19 cellular contexts compared by ENCODE assay signal in the genomic region with DNA sequence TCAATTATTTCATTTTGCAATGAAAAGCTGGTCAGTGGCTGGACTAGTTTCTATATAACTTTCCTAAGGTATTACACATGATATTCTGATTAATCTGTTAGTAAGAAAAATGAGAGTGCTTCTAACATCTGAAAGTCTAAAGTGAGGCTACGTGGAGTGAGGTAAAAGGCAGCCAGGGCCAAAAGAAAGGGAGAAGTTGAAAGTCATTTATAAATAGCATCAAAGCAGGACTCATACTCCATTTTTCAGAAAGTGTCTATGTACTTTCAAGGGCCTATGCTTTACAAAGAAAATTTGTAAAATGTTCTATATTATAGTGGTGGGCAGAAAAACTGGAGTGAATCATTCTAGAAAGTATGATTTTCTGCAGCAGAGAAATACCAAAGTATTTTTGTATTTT.
DNase-seq lines count a peak whose midpoint lies in the region; ATAC-seq and TF ChIP-seq lines count a peak whose summit lies in the region.
"Had no signal": no experiment of that assay in that cellular context is flagged by ENCODE, and none has a peak within 500 bp of the region (broad histone marks: within the 10 kb centered on the region; RNA-seq: fewer than 3 reads in every experiment).

No MANE protein-coding gene starts in this region.

- intact Hi-C loops in CD14-positive monocyte (cut with micrococcal nuclease), result no loop called here

- no peaks in the 10 kb centered on the region for H3K27me3 Mint-ChIP-seq in activated naive CD4-positive, alpha-beta T cell treated with anti-CD3 and anti-CD28 coated beads, Interleukin-2, amount 50 U/mL, for 24 hours
- no peaks in the 10 kb centered on the region for H3K27me3 Mint-ChIP-seq in CD14-positive monocyte (ENCODE audit: low read depth in 3 of 3)
- H3K27me3 Mint-ChIP-seq in activated naive CD8-positive, alpha-beta T cell, result no peaks in the 10 kb centered on the region
- H3K27me3 Mint-ChIP-seq in T-helper 17 cell, result no peaks in the 10 kb centered on the region

- TF ChIP-seq CTCF in CD14-positive monocyte (IDR thresholded peaks at IDR 0.05), result no peak
- no peak for TF ChIP-seq CTCF in GM13977 (IDR thresholded peaks at IDR 0.05; ENCODE audit: extremely low read depth, insufficient read depth, missing control alignments)

- no peak for DNase-seq in activated naive CD4-positive, alpha-beta T cell treated with Interleukin-2 at 50 U/mL for 16 hours
- DNase-seq in CD14-positive monocyte (ENCODE audit: low spot score) (no peak), GM13977 (ENCODE audit: low spot score) (peak; percentile 13), T-helper 17 cell (no peak), HuH-7.5 (ENCODE audit: low spot score) (no peak)
- DNase-seq: BE2C; CD8-positive, alpha-beta T cell; DND-41; GF-D8; NCI-H1092; NCI-H1694; NCI-H345; NCI-H526 treated with DMSO at 0.1 percent for 48 hours; NK-92 treated with Interleukin-12 subunit alpha and Interleukin-12 subunit beta, amount 100 ng/mL, for 24 hours; PC-3; SK-N-SH had no signal

- in situ Hi-C loops in GM13977 (cut with MboI; ENCODE audit: low pct_unique_long_range_greater_than_20kb, low sequenced_read_pairs, unreplicated experiment), result no loop called here

- no peaks in the 10 kb centered on the region for H3K9me3 Mint-ChIP-seq in activated naive CD4-positive, alpha-beta T cell treated with anti-CD3 and anti-CD28 coated beads, Interleukin-2, amount 50 U/mL, for 24 hours
- peaks cover 0 to 3% (median 2%) of the 10 kb centered on the region in 7 donors for H3K9me3 Mint-ChIP-seq in CD14-positive monocyte
- no peaks in the 10 kb centered on the region for H3K9me3 Mint-ChIP-seq in activated naive CD8-positive, alpha-beta T cell (ENCODE audit: low read depth)
- H3K9me3 Mint-ChIP-seq: CD8-positive, alpha-beta T cell had no signal

- H3K36me3 Mint-ChIP-seq in activated naive CD4-positive, alpha-beta T cell treated with anti-CD3 and anti-CD28 coated beads, Interleukin-2, amount 50 U/mL, for 24 hours, result peaks cover 9% of the 10 kb centered on the region
- H3K36me3 Mint-ChIP-seq in CD14-positive monocyte (peaks cover 7 to 11% of the 10 kb centered on the region in 2 donors), T-helper 17 cell (ENCODE audit: low read depth) (no peaks in the 10 kb centered on the region)
- peaks cover 3% of the 10 kb centered on the region for H3K36me3 Mint-ChIP-seq in activated naive CD8-positive, alpha-beta T cell

- H3K27ac Mint-ChIP-seq in activated naive CD4-positive, alpha-beta T cell treated with anti-CD3 and anti-CD28 coated beads, Interleukin-2, amount 50 U/mL, for 24 hours, result peak overlapping the region; percentile 95
- H3K27ac Mint-ChIP-seq in CD14-positive monocyte (peak overlapping the region in 4 of 7 donors; percentile 1 to 63 (median 20)), T-helper 17 cell (no peak overlapping the region)
- peak overlapping the region; percentile 74 for H3K27ac Mint-ChIP-seq in activated naive CD8-positive, alpha-beta T cell
- H3K27ac Mint-ChIP-seq: CD8-positive, alpha-beta T cell had no signal

- ATAC-seq in T-helper 17 cell (no peak), HG02884 (IDR thresholded peaks at IDR 0.05; ENCODE audit: unreplicated experiment) (no peak)
- ATAC-seq: CD8-positive, alpha-beta T cell; PC-3 had no signal

- H3K4me3 Mint-ChIP-seq in activated naive CD4-positive, alpha-beta T cell treated with anti-CD3 and anti-CD28 coated beads, Interleukin-2, amount 50 U/mL, for 24 hours, result peak overlapping the region; percentile 1
- H3K4me3 Mint-ChIP-seq in CD14-positive monocyte (no peak overlapping the region), T-helper 17 cell (no peak overlapping the region)
- H3K4me3 Mint-ChIP-seq in activated naive CD8-positive, alpha-beta T cell, result peak overlapping the region; percentile 15
- H3K4me3 Mint-ChIP-seq: CD8-positive, alpha-beta T cell had no signal

- no peaks in the 10 kb centered on the region for H3K9me3 ChIP-seq in T-helper 17 cell (ENCODE audit: control insufficient read depth, low read length, poor library complexity, severe bottlenecking)
- H3K9me3 ChIP-seq: BE2C, SK-N-SH had no signal

- peaks cover 34% of the 10 kb centered on the region for H3K4me1 Mint-ChIP-seq in activated naive CD4-positive, alpha-beta T cell treated with anti-CD3 and anti-CD28 coated beads, Interleukin-2, amount 50 U/mL, for 24 hours
- peaks cover 26% of the 10 kb centered on the region for H3K4me1 Mint-ChIP-seq in CD14-positive monocyte
- H3K4me1 Mint-ChIP-seq in activated naive CD8-positive, alpha-beta T cell (ENCODE audit: low read depth), result peaks cover 24% of the 10 kb centered on the region
- H3K4me1 Mint-ChIP-seq in T-helper 17 cell, result peaks cover 9% of the 10 kb centered on the region

Comparison
In these comparisons a context has a peak if more than half of its experiments do, and no peak if none do; other contexts are left out.
1. H3K4me3 Mint-ChIP-seq: peak in activated naive CD4-positive, alpha-beta T cell treated with anti-CD3 and anti-CD28 coated beads, Interleukin-2, amount 50 U/mL, for 24 hours (single experiment) and activated naive CD8-positive, alpha-beta T cell (single experiment); none in CD14-positive monocyte (0 of 2) and T-helper 17 cell (single experiment).